In genomic region chr11:34585870-34586654, GRCh38 we compare ENCODE assay signal across 9 cellular contexts. TPM values are rescaled to one million over a fixed set of nuclear protein-coding genes. Genes with fewer than 3 reads are reported as not detected.
DNase-seq lines count a peak whose midpoint lies in the region; ATAC-seq and TF ChIP-seq lines count a peak whose summit lies in the region.
"Had no signal": no experiment of that assay in that cellular context is flagged by ENCODE, and none has a peak within 500 bp of the region (broad histone marks: within the 10 kb centered on the region; RNA-seq: fewer than 3 reads in every experiment).

No MANE protein-coding gene starts in this region.

- H3K27ac ChIP-seq in CD4-positive, CD25-positive, alpha-beta regulatory T cell (ENCODE audit: insufficient read depth, low read length, poor library complexity, severe bottlenecking) = no peak overlapping the region
- H3K27ac ChIP-seq in colonic mucosa (no peak overlapping the region), right lobe of liver (peak overlapping the region in 1 of 3 donors; percentile 20)

- H3K4me1 ChIP-seq in CD4-positive, CD25-positive, alpha-beta regulatory T cell (ENCODE audit: control insufficient read depth, insufficient read depth, low read length, poor library complexity, severe bottlenecking) = no peaks in the 10 kb centered on the region
- H3K4me1 ChIP-seq in colonic mucosa (peaks cover 9% of the 10 kb centered on the region), right lobe of liver (peaks cover 0 to 22% (median 0%) of the 10 kb centered on the region in 4 donors)

- no peak overlapping the region for H3K4me3 Mint-ChIP-seq in CD4-positive, CD25-positive, alpha-beta regulatory T cell
- H3K4me3 Mint-ChIP-seq in activated naive CD4-positive, alpha-beta T cell treated with anti-CD3 and anti-CD28 coated beads for 36 hours = no peak overlapping the region
- H3K4me3 Mint-ChIP-seq: T-helper 1 cell treated with Interleukin-12 subunit alpha and Interleukin-12 subunit beta and Interleukin-4 antibody, amounts not matched to agents 30 μg/mL and 1 μg/mL, for 36 hours had no signal

- TF ChIP-seq CTCF in colonic mucosa (IDR thresholded peaks at IDR 0.05) (peak; percentile 48), right lobe of liver (IDR thresholded peaks at IDR 0.05) (peak; percentile 66 to 78 (median 72))

- peaks cover 34% of the 10 kb centered on the region for H3K27me3 Mint-ChIP-seq in CD4-positive, CD25-positive, alpha-beta regulatory T cell
- peaks cover 16% of the 10 kb centered on the region for H3K27me3 Mint-ChIP-seq in activated naive CD4-positive, alpha-beta T cell treated with anti-CD3 and anti-CD28 coated beads for 36 hours (ENCODE audit: low read depth)

- peak in 1 of 2 donors; percentile 31 for ATAC-seq in CD4-positive, CD25-positive, alpha-beta regulatory T cell (ENCODE audit: low read depth in 2 of 2)
- ATAC-seq in GM18909 (IDR thresholded peaks at IDR 0.05; ENCODE audit: poor library complexity, unreplicated experiment) = peak; percentile 79
- ATAC-seq in HG03432 (IDR thresholded peaks at IDR 0.05; ENCODE audit: unreplicated experiment) = peak; percentile 92
- ATAC-seq in right lobe of liver = peak; percentile 57 to 69 (median 67)

- peaks cover 0 to 4% (median 0%) of the 10 kb centered on the region in 4 donors for H3K4me1 Mint-ChIP-seq in CD4-positive, CD25-positive, alpha-beta regulatory T cell
- peaks cover 4% of the 10 kb centered on the region for H3K4me1 Mint-ChIP-seq in activated naive CD4-positive, alpha-beta T cell treated with anti-CD3 and anti-CD28 coated beads for 36 hours (ENCODE audit: low read depth)

- H3K9me3 ChIP-seq in CD4-positive, CD25-positive, alpha-beta regulatory T cell (ENCODE audit: control insufficient read depth in 2 of 2, low read length in 2 of 2) = no peaks in the 10 kb centered on the region
- no peaks in the 10 kb centered on the region for H3K9me3 ChIP-seq in colonic mucosa
- no peaks in the 10 kb centered on the region for H3K9me3 ChIP-seq in right lobe of liver

- CTCF ChIA-PET in activated naive CD4-positive, alpha-beta T cell treated with anti-CD3 and anti-CD28 coated beads for 36 hours (lab: Charles Lee) = interaction anchor here (0.5 to 4.1 kb wide), 26 partner anchors 9 to 899 kb away, joined by 3 to 25 read pairs (median 4); no protein-coding TSS in a partner anchor

- peak in 2 of 3 donors; percentile 26 to 34 for DNase-seq in CD4-positive, CD25-positive, alpha-beta regulatory T cell
- DNase-seq in NOMO-1 treated with dmso at 0.1 percent for 144 hours (lab: John Stamatoyannopoulos, UW; ENCODE audit: unreplicated experiment) (peak; percentile 78), colonic mucosa (no peak), right lobe of liver (no peak)
- no peak for DNase-seq in activated naive CD4-positive, alpha-beta T cell treated with anti-CD3 and anti-CD28 coated beads for 36 hours
- no peak for DNase-seq in stimulated activated CD4-positive, alpha-beta T cell treated with anti-CD3 and anti-CD28 coated beads, Interleukin-4, amount 100 ng/mL, for 4 hours

- no peak overlapping the region for H3K4me3 ChIP-seq in CD4-positive, CD25-positive, alpha-beta regulatory T cell (ENCODE audit: low read depth, low read length)
- no peak overlapping the region for H3K4me3 ChIP-seq in colonic mucosa
- no peak overlapping the region for H3K4me3 ChIP-seq in right lobe of liver

- TF ChIP-seq POLR2A in right lobe of liver (IDR thresholded peaks at IDR 0.05) = no peak

- no peaks in the 10 kb centered on the region for H3K36me3 ChIP-seq in CD4-positive, CD25-positive, alpha-beta regulatory T cell (ENCODE audit: control insufficient read depth, insufficient read depth, low read length)
- H3K36me3 ChIP-seq in colonic mucosa (no peaks in the 10 kb centered on the region), right lobe of liver (no peaks in the 10 kb centered on the region)

- peak overlapping the region in 1 of 2 donors; percentile 62 for H3K9ac ChIP-seq in colonic mucosa (ENCODE audit: low read depth in 2 of 2, low read length in 2 of 2)

- peaks cover 3% of the 10 kb centered on the region for H3K27me3 ChIP-seq in CD4-positive, CD25-positive, alpha-beta regulatory T cell (ENCODE audit: control insufficient read depth, insufficient read depth, low read length)
- H3K27me3 ChIP-seq in colonic mucosa = no peaks in the 10 kb centered on the region
- H3K27me3 ChIP-seq in right lobe of liver = no peaks in the 10 kb centered on the region

- 10% methylated on average over 7 of the region's 7 CpGs for WGBS in right lobe of liver (ENCODE audit: insufficient coverage, low coverage, low lambda C conversion rate, missing lambda C conversion rate)

- H3K9me3 Mint-ChIP-seq in CD4-positive, CD25-positive, alpha-beta regulatory T cell = no peaks in the 10 kb centered on the region
- no peaks in the 10 kb centered on the region for H3K9me3 Mint-ChIP-seq in activated naive CD4-positive, alpha-beta T cell treated with anti-CD3 and anti-CD28 coated beads for 36 hours
- H3K9me3 Mint-ChIP-seq: T-helper 1 cell treated with Interleukin-12 subunit alpha and Interleukin-12 subunit beta and Interleukin-4 antibody, amounts not matched to agents 30 μg/mL and 1 μg/mL, for 36 hours had no signal

- no peak overlapping the region for H3K27ac Mint-ChIP-seq in CD4-positive, CD25-positive, alpha-beta regulatory T cell
- no peak overlapping the region for H3K27ac Mint-ChIP-seq in activated naive CD4-positive, alpha-beta T cell treated with anti-CD3 and anti-CD28 coated beads for 36 hours
- H3K27ac Mint-ChIP-seq: T-helper 1 cell treated with Interleukin-12 subunit alpha and Interleukin-12 subunit beta and Interleukin-4 antibody, amounts not matched to agents 30 μg/mL and 1 μg/mL, for 36 hours had no signal

- H3K36me3 Mint-ChIP-seq in CD4-positive, CD25-positive, alpha-beta regulatory T cell = no peaks in the 10 kb centered on the region
- H3K36me3 Mint-ChIP-seq in activated naive CD4-positive, alpha-beta T cell treated with anti-CD3 and anti-CD28 coated beads for 36 hours (ENCODE audit: low read depth) = no peaks in the 10 kb centered on the region

- intact Hi-C loops in colonic mucosa (cut with DNase I) (loop anchor here (2.0 to 10.0 kb wide), 3 partner anchors 73 to 809 kb away; partner anchors contain the start of gene ELF5), right lobe of liver (cut with DNase I) (loop anchor here in 1 of 2 donors (10.0 kb wide), 1 partner anchor 309 kb away; no protein-coding TSS in a partner anchor)
- intact Hi-C loops in activated naive CD4-positive, alpha-beta T cell treated with anti-CD3 and anti-CD28 coated beads for 36 hours (cut with micrococcal nuclease) = loop anchor here (1.0 to 5.0 kb wide), 6 partner anchors 68 to 899 kb away; no protein-coding TSS in a partner anchor

RNA-seq across cellular contexts. Expression of gene EHF, which starts 34.8 kb away (rescaled TPM):
- not detected for total RNA-seq in CD4-positive, CD25-positive, alpha-beta regulatory T cell
- polyA plus RNA-seq in CD4-positive, CD25-positive, alpha-beta regulatory T cell = not detected
- 100 to 1,000 TPM; 289 to 316 TPM for total RNA-seq in colonic mucosa
- 1 to 10 TPM in 5 of 6 experiments, under 1 TPM in 1; 1.00 to 3.3 (median 1.5) TPM for total RNA-seq in right lobe of liver
- not detected for total RNA-seq in activated naive CD4-positive, alpha-beta T cell treated with anti-CD3 and anti-CD28 coated beads for 36 hours

Comparison
In these comparisons a context has a peak if more than half of its experiments do, and no peak if none do; other contexts are left out.
1. DNase-seq: peak in CD4-positive, CD25-positive, alpha-beta regulatory T cell (2 of 3) and NOMO-1 treated with dmso at 0.1 percent for 144 hours (single experiment); none in colonic mucosa (single experiment), right lobe of liver (0 of 3), activated naive CD4-positive, alpha-beta T cell treated with anti-CD3 and anti-CD28 coated beads for 36 hours (single experiment) and stimulated activated CD4-positive, alpha-beta T cell treated with anti-CD3 and anti-CD28 coated beads, Interleukin-4, amount 100 ng/mL, for 4 hours (0 of 2).
2. RNA of gene EHF, which starts 34.8 kb away (total RNA-seq): 289 to 316 TPM in colonic mucosa; 1.00 to 3.3 TPM in right lobe of liver, not detected in CD4-positive, CD25-positive, alpha-beta regulatory T cell (single experiment) and not detected in activated naive CD4-positive, alpha-beta T cell treated with anti-CD3 and anti-CD28 coated beads for 36 hours; every median in the first group is over 10 times any median in the second.